39 cellular contexts compared by ENCODE assay signal in the genomic region with DNA sequence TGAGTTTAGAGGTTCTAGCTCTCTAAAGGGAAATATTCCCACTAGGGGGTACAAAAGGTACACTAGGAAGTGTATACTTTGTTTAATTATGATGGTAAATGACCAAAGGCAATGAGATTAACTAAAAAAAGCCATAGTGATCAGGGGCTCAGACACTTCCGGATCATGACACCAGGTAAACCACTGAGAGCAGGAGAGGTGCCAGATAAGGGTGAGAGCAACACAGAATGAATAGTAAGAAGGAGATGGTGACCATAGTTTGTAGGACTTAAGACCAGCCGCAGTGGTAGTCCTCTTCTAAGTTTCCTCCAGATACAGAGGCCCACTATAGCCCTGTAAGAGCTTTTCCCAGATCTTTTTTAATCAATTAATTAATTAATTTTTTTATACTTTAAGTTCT. TPM values are rescaled to one million over a fixed set of nuclear protein-coding genes. Genes with fewer than 3 reads are reported as not detected.
"Had no signal": no experiment of that assay in that cellular context is flagged by ENCODE, and none has a peak within 500 bp of the region (broad histone marks: within the 10 kb centered on the region; RNA-seq: fewer than 3 reads in every experiment).

No MANE protein-coding gene starts in this region.

- H3K4me3 ChIP-seq: MG63 had no signal

- H3K27me3 ChIP-seq: MG63 had no signal

- H3K9me3 ChIP-seq: MG63 had no signal

- DNase-seq: Karpas-422, Kasumi-1, KG1, MG63, MV-4-11, NCI-H1048, NCI-H1092, NCI-H1092 treated with DMSO at 0.1 percent for 48 hours, NCI-H1105, NCI-H1105 treated with DMSO at 0.1 percent for 48 hours, NCI-H1417, NCI-H1417 treated with DMSO at 0.1 percent for 48 hours, NCI-H1436, NCI-H1436 treated with DMSO at 0.1 percent for 48 hours, NCI-H146, NCI-H1694, NCI-H1694 treated with DMSO at 0.1 percent for 48 hours, NCI-H187, NCI-H187 treated with DMSO at 0.1 percent for 48 hours, NCI-H1930, NCI-H2029, NCI-H2029 treated with DMSO at 0.1 percent for 48 hours, NCI-H2081, NCI-H2081 treated with DMSO at 0.1 percent for 48 hours, NCI-H2107, NCI-H2171, NCI-H2171 treated with DMSO at 0.1 percent for 48 hours, NCI-H2227 treated with DMSO at 0.1 percent for 48 hours, NCI-H226, NCI-H345, NCI-H446, NCI-H446 treated with DMSO at 0.1 percent for 48 hours, NCI-H510A, NCI-H510A treated with DMSO at 0.1 percent for 48 hours had no signal

- H3K9ac ChIP-seq: KMS-11 had no signal

- H3K36me3 ChIP-seq: MG63 had no signal

- H3K27ac ChIP-seq: KMS-11 had no signal

- H3K4me2 ChIP-seq: KMS-11 had no signal

RNA-seq across cellular contexts. Expression of gene OR2J2, which starts 40.8 kb away (rescaled TPM):
- total RNA-seq: LHCN-M2, M059J, MCF 10A, NCI-H460 had no signal
